13 cellular contexts compared by ENCODE assay signal in the genomic region with DNA sequence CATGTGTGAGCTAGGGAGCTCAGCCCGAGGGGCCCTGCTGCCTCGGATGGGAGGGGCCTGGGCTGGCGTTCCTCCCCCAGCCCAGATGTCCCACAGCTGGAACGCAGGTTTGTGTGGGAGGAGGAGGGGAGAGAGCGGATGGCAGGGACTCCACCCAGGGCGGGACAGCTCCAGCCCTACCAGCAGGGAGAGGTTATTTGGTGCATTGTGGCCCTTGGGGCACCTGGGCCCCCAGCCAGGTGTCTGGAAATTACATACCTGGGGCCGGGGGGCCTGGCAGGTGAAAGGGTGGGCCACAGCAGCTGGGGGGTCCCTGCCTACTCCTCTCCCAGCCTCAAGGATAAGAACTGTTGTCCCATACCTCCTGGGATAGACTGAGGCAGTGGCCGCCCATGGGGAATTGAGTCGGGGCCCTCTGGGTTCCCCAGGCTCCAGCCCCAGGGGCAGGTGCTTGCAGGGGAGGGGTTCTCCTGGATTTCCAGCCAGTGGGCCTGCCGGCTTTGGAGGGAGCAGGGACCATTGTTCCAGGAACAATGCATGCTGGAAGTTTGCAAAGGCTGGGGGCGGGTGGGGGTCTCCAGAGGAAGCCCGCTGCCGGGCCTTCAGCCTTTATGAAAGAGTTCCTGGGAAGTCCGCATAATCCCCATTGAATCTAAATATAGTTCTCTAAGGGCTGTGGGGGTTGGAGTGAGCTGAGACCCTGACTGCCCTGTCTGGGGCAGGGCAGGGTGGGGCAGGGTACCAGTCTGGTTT. TPM values are rescaled to one million over a fixed set of nuclear protein-coding genes. Genes with fewer than 3 reads are reported as not detected.
DNase-seq lines count a peak whose midpoint lies in the region; ATAC-seq and TF ChIP-seq lines count a peak whose summit lies in the region.
"Had no signal": no experiment of that assay in that cellular context is flagged by ENCODE, and none has a peak within 500 bp of the region (broad histone marks: within the 10 kb centered on the region; RNA-seq: fewer than 3 reads in every experiment).

No MANE protein-coding gene starts in this region.

- no peaks in the 10 kb centered on the region for H3K9me3 Mint-ChIP-seq in osteocyte (ENCODE audit: unreplicated experiment)

- peaks cover 17% of the 10 kb centered on the region for H3K27me3 Mint-ChIP-seq in osteocyte (ENCODE audit: unreplicated experiment)

- H3K27ac ChIP-seq in BLaER1 (peak overlapping the region; percentile 84), Peyer's patch (no peak overlapping the region), thyroid gland (no peak overlapping the region)

- ATAC-seq in left cardiac atrium (no peak), GM18505 (IDR thresholded peaks at IDR 0.05; ENCODE audit: unreplicated experiment) (no peak)
- ATAC-seq: GM12878 had no signal

- peak overlapping the region; percentile 87 for H3K9ac ChIP-seq in BLaER1

- H3K4me1 Mint-ChIP-seq in osteocyte (ENCODE audit: unreplicated experiment), result peaks cover 22% of the 10 kb centered on the region

- no peak for TF ChIP-seq POLR2A in Peyer's patch (IDR thresholded peaks at IDR 0.05)
- TF ChIP-seq POLR2A in thyroid gland (IDR thresholded peaks at IDR 0.05), result no peak
- TF ChIP-seq POLR2A in GM18505 (IDR thresholded peaks at IDR 0.05; ENCODE audit: borderline replicate concordance, extremely low read depth, insufficient read depth, insufficient read length), result no peak

- H3K4me1 ChIP-seq in BLaER1 (peaks cover 82% of the 10 kb centered on the region), Peyer's patch (peaks cover 0 to 25% (median 15%) of the 10 kb centered on the region in 4 donors), thyroid gland (peaks cover 18 to 39% of the 10 kb centered on the region in 2 donors)

- WGBS in thyroid gland, 2 donors, result 54 to 55% methylated on average over 11 to 12 of the region's 14 CpGs

- H3K27ac Mint-ChIP-seq in osteocyte (ENCODE audit: unreplicated experiment), result no peak overlapping the region

- H3K27me3 ChIP-seq in BLaER1 (peaks cover 27% of the 10 kb centered on the region), Peyer's patch (peaks cover 0 to 37% of the 10 kb centered on the region in 2 donors), thyroid gland (peaks cover 17% of the 10 kb centered on the region)

- intact Hi-C loops in left cardiac atrium (cut with DNase I), result loop anchor here in 1 of 2 donors (5.0 to 10.0 kb wide), 2 partner anchors 235 to 423 kb away; no protein-coding TSS in a partner anchor
- intact Hi-C loops in thyroid gland (cut with DNase I), result loop anchor here (5.0 kb wide), 1 partner anchor 503 kb away; no protein-coding TSS in a partner anchor

- H3K9me3 ChIP-seq in BLaER1 (no peaks in the 10 kb centered on the region), Peyer's patch (no peaks in the 10 kb centered on the region), thyroid gland (no peaks in the 10 kb centered on the region)

- H3K4me2 ChIP-seq in BLaER1, result peak overlapping the region; percentile 100

- H3K4me3 Mint-ChIP-seq in osteocyte (ENCODE audit: unreplicated experiment), result peak overlapping the region; percentile 54

- H3K36me3 Mint-ChIP-seq in osteocyte (ENCODE audit: unreplicated experiment), result no peaks in the 10 kb centered on the region

- H3K4me3 ChIP-seq in BLaER1 (peak overlapping the region; percentile 88), Peyer's patch (peak overlapping the region in 3 of 4 donors; percentile 50 to 52 (median 51)), thyroid gland (replicated peaks in 1 of 3) (peak overlapping the region in 1 of 3 donors; percentile 11)
- H3K4me3 ChIP-seq: GM12878 had no signal

- H4K20me1 ChIP-seq in BLaER1, result peaks cover 70% of the 10 kb centered on the region

- TF ChIP-seq CTCF in Peyer's patch (IDR thresholded peaks at IDR 0.05) (no peak), osteocyte (IDR thresholded peaks at IDR 0.05) (no peak), thyroid gland (IDR thresholded peaks at IDR 0.05) (no peak)

- peak in 1 of 3 donors; percentile 44 for DNase-seq in Peyer's patch
- peak; percentile 19 for DNase-seq in left cardiac atrium
- DNase-seq in osteocyte (ENCODE audit: extremely low spot score, unreplicated experiment), result no peak
- no peak for DNase-seq in thyroid gland
- no peak for DNase-seq in DMS53 treated with DMSO at 0.1 percent for 48 hours (lab: John Stamatoyannopoulos, UW; ENCODE audit: unreplicated experiment)
- no peak for DNase-seq in AG08396 (ENCODE audit: low spot score)
- DNase-seq: central memory CD4-positive, alpha-beta T cell had no signal

- H3K36me3 ChIP-seq in BLaER1 (peaks cover 23% of the 10 kb centered on the region; the same call in 1 of the 2 replicates), Peyer's patch (no peaks in the 10 kb centered on the region), thyroid gland (no peaks in the 10 kb centered on the region)

RNA-seq across cellular contexts. Expression of gene KIF26A, which starts 1.2 kb away (rescaled TPM):
- total RNA-seq in Peyer's patch (1 to 10 TPM in 3 of 4 donors, under 1 TPM in 1; 0.53 to 5.8 (median 1.6) TPM), left cardiac atrium (1 to 10 TPM; 7.6 to 8.1 TPM), osteocyte (4.5 and 4.6 TPM in 2 replicates), thyroid gland (1 to 10 TPM; 3.3 to 6.2 (median 4.9) TPM)
- total RNA-seq: LHCN-M2 had no signal

RNA-seq across cellular contexts. Expression of gene ASPG, which starts 54.1 kb away (rescaled TPM):
- total RNA-seq in Peyer's patch (1 to 10 TPM in 3 of 4 donors, not detected in 1; 1.2 to 7.4 (median 2.3) TPM), left cardiac atrium (100 to 1,000 TPM in 1 of 2 donors, 10 to 100 TPM in 1; 92.0 to 168 TPM), osteocyte (not detected in 2 replicates), thyroid gland (10 to 100 TPM in 2 of 4 donors, 1 to 10 TPM in 2; 7.5 to 24.0 (median 15.2) TPM)
- total RNA-seq: GM12878; pulmonary artery endothelial cell; T-helper 1 cell treated with Interleukin-12 subunit alpha and Interleukin-12 subunit beta and Interleukin-4 antibody, amounts not matched to agents 30 ng/mL and 1 ng/mL, for 36 hours had no signal
